Comparison of ENCODE assay signal across 1 cellular context in genomic region chr9:127937383-127938297, GRCh38.
A peak's percentile ranks its signal among the peaks of the same experiment; 100 is the strongest.
TF ChIP-seq lines count a peak whose summit lies in the region.

DPM2 (minus strand) TSS chr9:127937854; CDS start chr9:127937820, 34 bp downstream.

TF ChIP-seq in WTC11, 78 proteins besides CTCF, POLR2A, EP300 and RAD21 (continued from another document and continues in another):
- TF ChIP-seq ATF6 (CRISPR knock-in tag; IDR thresholded peaks at IDR 0.05) (no peak), ELF4 (CRISPR knock-in tag; IDR thresholded peaks at IDR 0.05; ENCODE audit: low read depth) (no peak), JAZF1 (CRISPR knock-in tag; IDR thresholded peaks at IDR 0.05) (no peak), E2F4 (CRISPR knock-in tag; IDR thresholded peaks at IDR 0.05; ENCODE audit: borderline replicate concordance, low read depth) (no peak), CREM (CRISPR knock-in tag; IDR thresholded peaks at IDR 0.05) (0 out of 2 replicates have a peak, but pooled peaks have one; percentile 33), PRRX2 (CRISPR knock-in tag; IDR thresholded peaks at IDR 0.05) (peak; percentile 17; the same call in 1 of the 2 replicates), NFATC4 (CRISPR knock-in tag; IDR thresholded peaks at IDR 0.05) (peak; percentile 59; the same call in 1 of the 2 replicates), TEAD4 (CRISPR knock-in tag; IDR thresholded peaks at IDR 0.05) (0 out of 2 replicates have a peak, but pooled peaks have one; percentile 43), NFYB (CRISPR knock-in tag; conservative IDR thresholded peaks at IDR 0.05; ENCODE audit: low read depth) (no peak), NR1H2 (CRISPR knock-in tag; IDR thresholded peaks at IDR 0.05) (no peak), ARID4B (CRISPR knock-in tag; IDR thresholded peaks at IDR 0.05; ENCODE audit: borderline replicate concordance) (0 out of 2 replicates have a peak, but pooled peaks have one; percentile 70), KAT7 (CRISPR knock-in tag; IDR thresholded peaks at IDR 0.05; ENCODE audit: borderline replicate concordance) (no peak), USF2 (CRISPR knock-in tag; IDR thresholded peaks at IDR 0.05) (no peak), MLX (CRISPR knock-in tag; IDR thresholded peaks at IDR 0.05) (no peak), ETV6 (CRISPR knock-in tag; IDR thresholded peaks at IDR 0.05) (no peak), ZNF396 (CRISPR knock-in tag; IDR thresholded peaks at IDR 0.05; ENCODE audit: borderline replicate concordance) (no peak), MYBL2 (CRISPR knock-in tag; IDR thresholded peaks at IDR 0.05) (0 out of 2 replicates have a peak, but pooled peaks have one; percentile 29), ZNF263 (CRISPR knock-in tag; IDR thresholded peaks at IDR 0.05; ENCODE audit: low read depth) (no peak), TEAD1 (CRISPR knock-in tag; IDR thresholded peaks at IDR 0.05) (0 out of 2 replicates have a peak, but pooled peaks have one; percentile 20), ATF2 (CRISPR knock-in tag; IDR thresholded peaks at IDR 0.05; ENCODE audit: borderline replicate concordance, low read depth) (no peak), FOXP4 (CRISPR knock-in tag; IDR thresholded peaks at IDR 0.05) (0 out of 2 replicates have a peak, but pooled peaks have one; percentile 15), HMGXB4 (CRISPR knock-in tag; IDR thresholded peaks at IDR 0.05) (no peak), GRHL2 (CRISPR knock-in tag; IDR thresholded peaks at IDR 0.05; ENCODE audit: insufficient replicate concordance, severe bottlenecking) (no peak), PRDM15 (CRISPR knock-in tag; IDR thresholded peaks at IDR 0.05) (no peak), SOX15 (CRISPR knock-in tag; IDR thresholded peaks at IDR 0.05) (no peak), TCF7 (CRISPR knock-in tag; IDR thresholded peaks at IDR 0.05; ENCODE audit: low read depth) (no peak), ZNF232 (CRISPR knock-in tag; IDR thresholded peaks at IDR 0.05) (no peak), GABPB1 (CRISPR knock-in tag; IDR thresholded peaks at IDR 0.05) (peak; percentile 79), ATF1 (CRISPR knock-in tag; IDR thresholded peaks at IDR 0.05) (no peak), ZNF423 (CRISPR knock-in tag; IDR thresholded peaks at IDR 0.05) (no peak), ATF3 (CRISPR knock-in tag; conservative IDR thresholded peaks at IDR 0.05) (no peak), RELA (CRISPR knock-in tag; IDR thresholded peaks at IDR 0.05; ENCODE audit: borderline replicate concordance) (no peak), ZNF219 (CRISPR knock-in tag; IDR thresholded peaks at IDR 0.05; ENCODE audit: borderline replicate concordance) (no peak), NFE2L1 (CRISPR knock-in tag; IDR thresholded peaks at IDR 0.05) (no peak), CBFB (CRISPR knock-in tag; IDR thresholded peaks at IDR 0.05; ENCODE audit: low read depth) (no peak), FOXP1 (CRISPR knock-in tag; IDR thresholded peaks at IDR 0.05; ENCODE audit: borderline replicate concordance) (no peak), FOXK1 (CRISPR knock-in tag; IDR thresholded peaks at IDR 0.05) (0 out of 2 replicates have a peak, but pooled peaks have one; percentile 27), E2F1 (CRISPR knock-in tag; IDR thresholded peaks at IDR 0.05) (no peak), GTF2I (CRISPR knock-in tag; conservative IDR thresholded peaks at IDR 0.05) (peak; percentile 96), ZNF317 (CRISPR knock-in tag; IDR thresholded peaks at IDR 0.05; ENCODE audit: borderline replicate concordance, low read depth) (no peak), NR3C1 (CRISPR knock-in tag; conservative IDR thresholded peaks at IDR 0.05; ENCODE audit: low read depth) (no peak), ZBTB21 (CRISPR knock-in tag; IDR thresholded peaks at IDR 0.05; ENCODE audit: borderline replicate concordance) (no peak)
